ENCODE assay signal across 2 cellular contexts in the genomic region with DNA sequence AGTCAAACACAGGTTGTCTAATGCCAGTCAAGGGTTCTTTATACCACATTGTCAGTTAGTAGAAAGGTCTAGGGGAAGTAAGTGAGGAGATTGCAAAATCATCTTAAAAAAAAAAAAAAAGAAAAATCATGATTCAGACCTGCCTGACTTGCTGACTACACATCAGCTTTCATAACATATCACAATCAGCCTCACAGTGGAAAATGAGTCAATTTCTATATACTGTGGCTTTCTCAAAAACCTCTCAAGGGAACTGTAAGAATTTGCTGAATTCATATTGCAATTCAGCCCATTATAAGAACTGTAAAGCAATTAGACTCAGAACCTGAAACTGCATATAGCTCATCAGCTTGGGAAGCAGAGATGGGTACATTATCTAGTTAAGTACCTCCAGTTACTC.
TF ChIP-seq lines count a peak whose summit lies in the region.

No MANE protein-coding gene starts in this region.

TF ChIP-seq in IMR-90, 13 proteins besides CTCF, POLR2A, EP300 and RAD21:
- peak; percentile 95 for TF ChIP-seq CEBPB (IDR thresholded peaks at IDR 0.05; ENCODE audit: low read depth, low read length)
- TF ChIP-seq MAFK (IDR thresholded peaks at IDR 0.05; ENCODE audit: low read depth, low read length) = peak; percentile 49
- no peak for TF ChIP-seq BHLHE40 (IDR thresholded peaks at IDR 0.05; ENCODE audit: low read depth, low read length)
- peak; percentile 81 for TF ChIP-seq FOS (IDR thresholded peaks at IDR 0.05; ENCODE audit: low read depth, low read length)
- TF ChIP-seq NFE2L2 (IDR thresholded peaks at IDR 0.05; ENCODE audit: low read depth, low read length) = peak; percentile 49; the same call in 1 of the 2 replicates

TF ChIP-seq in GM12891, 5 proteins besides CTCF, POLR2A, EP300 and RAD21:
- no peak for TF ChIP-seq SPI1 (IDR thresholded peaks at IDR 0.05; ENCODE audit: low read depth, low read length)
- no peak for TF ChIP-seq POLR2AphosphoS5 (IDR thresholded peaks at IDR 0.05; ENCODE audit: low read depth, low read length)
- no peak for TF ChIP-seq TAF1 (IDR thresholded peaks at IDR 0.05; ENCODE audit: low read depth, low read length)
- no peak for TF ChIP-seq POU2F2 (IDR thresholded peaks at IDR 0.05; ENCODE audit: low read depth, low read length)
- TF ChIP-seq PAX5 (IDR thresholded peaks at IDR 0.05; ENCODE audit: insufficient read depth, low read length, severe bottlenecking) = no peak
